8 cellular contexts compared by ENCODE assay signal in the genomic region with DNA sequence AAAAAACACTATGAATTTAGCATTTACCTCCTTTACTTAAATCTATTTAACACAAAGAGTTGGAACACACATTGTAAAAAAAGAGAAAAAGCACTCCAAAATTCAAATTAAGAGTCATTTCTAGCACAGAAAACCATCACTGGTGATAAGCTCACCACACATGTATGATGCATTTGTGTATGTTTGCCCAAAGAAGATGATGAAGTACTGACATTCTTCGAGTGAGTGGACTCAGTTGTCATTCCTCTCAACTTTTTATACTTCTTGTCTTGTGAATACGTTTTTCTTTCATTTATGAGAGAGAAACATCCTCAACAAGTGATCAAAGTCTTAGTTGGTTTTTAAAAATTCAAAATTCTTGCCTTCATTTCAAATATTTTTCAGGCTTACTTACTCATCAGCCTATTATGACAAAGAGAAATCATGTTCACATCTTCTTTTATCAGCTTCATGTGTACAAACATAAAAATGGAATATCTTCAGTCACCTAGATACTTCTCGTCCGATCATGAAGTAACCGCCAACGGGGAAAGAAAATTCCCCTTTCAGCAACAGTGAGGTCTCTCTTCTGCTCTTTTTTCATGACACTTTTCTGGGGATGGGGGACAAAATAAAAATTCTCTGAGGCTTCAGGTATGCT. TPM values are rescaled to one million over a fixed set of nuclear protein-coding genes. Genes with fewer than 3 reads are reported as not detected.
DNase-seq lines count a peak whose midpoint lies in the region; ATAC-seq and TF ChIP-seq lines count a peak whose summit lies in the region.

No MANE protein-coding gene starts in this region.

- DNase-seq in HFF-Myc (ENCODE audit: extremely low read depth, low read depth) = no peak
- peak in 1 of 2 donors; percentile 47 for DNase-seq in cardiac fibroblast (ENCODE audit: low read depth in 2 of 2)
- DNase-seq in mesothelial cell of epicardium (ENCODE audit: low spot score in 2 of 2, unreplicated experiment in 2 of 2) = no peak
- no peak for DNase-seq in activated effector memory CD4-positive, alpha-beta T cell treated with anti-CD3 and anti-CD28 coated beads, Interleukin-2, amount 50 U/mL, for 16 hours
- no peak for DNase-seq in hepatic stellate cell (ENCODE audit: low spot score)
- DNase-seq in activated effector memory CD4-positive, alpha-beta T cell treated with Interleukin-2 at 50 U/mL for 16 hours = no peak

- H3K79me2 ChIP-seq in ACC112 (ENCODE audit: control insufficient read depth, insufficient read depth, low read length, unreplicated experiment) = peaks cover 65% of the 10 kb centered on the region

- peak overlapping the region; percentile 22 for H3K27ac ChIP-seq in ACC112 (ENCODE audit: low read depth, low read length)

- H2AFZ ChIP-seq in ACC112 (ENCODE audit: low read length, unreplicated experiment) = no peak overlapping the region

- H3K27me3 Mint-ChIP-seq in mesothelial cell of epicardium (ENCODE audit: low read depth) = no peaks in the 10 kb centered on the region

- peak overlapping the region; percentile 95 for H3K4me3 ChIP-seq in ACC112 (ENCODE audit: low read depth, low read length)
- peak overlapping the region; percentile 80 for H3K4me3 ChIP-seq in HFF-Myc (replicated peaks; ENCODE audit: low read depth, low read length)
- peak overlapping the region; percentile 90 to 97 for H3K4me3 ChIP-seq in cardiac fibroblast (replicated peaks in 1 of 2; ENCODE audit: low read depth in 2 of 2, low read length in 2 of 2)

- H3K4me1 Mint-ChIP-seq in mesothelial cell of epicardium = peaks cover 45% of the 10 kb centered on the region

- TF ChIP-seq CTCF in HFF-Myc (IDR thresholded peaks at IDR 0.05; ENCODE audit: low read depth, low read length, missing control alignments) (no peak), cardiac fibroblast (IDR thresholded peaks at IDR 0.05; ENCODE audit: low read depth, low read length) (no peak), mesothelial cell of epicardium (IDR thresholded peaks at IDR 0.05; ENCODE audit: unreplicated experiment) (no peak)

- H3K9me3 Mint-ChIP-seq in mesothelial cell of epicardium = no peaks in the 10 kb centered on the region

- H3K27ac Mint-ChIP-seq in mesothelial cell of epicardium = peak overlapping the region; percentile 99

- H3K4me1 ChIP-seq in ACC112 (ENCODE audit: control insufficient read depth, insufficient read depth, low read length, unreplicated experiment) = peaks cover 26% of the 10 kb centered on the region

- ATAC-seq in GM18519 (IDR thresholded peaks at IDR 0.05; ENCODE audit: low FRiP score, unreplicated experiment) = no peak

- peaks cover 43% of the 10 kb centered on the region for H3K36me3 ChIP-seq in ACC112 (ENCODE audit: insufficient read depth, low read length)

- peaks cover 3% of the 10 kb centered on the region for H3K36me3 Mint-ChIP-seq in mesothelial cell of epicardium

- no peaks in the 10 kb centered on the region for H3K27me3 ChIP-seq in ACC112 (ENCODE audit: insufficient read depth, low read length)

- H3K4me3 Mint-ChIP-seq in mesothelial cell of epicardium = peak overlapping the region; percentile 94

RNA-seq across cellular contexts. Expression of gene DSEL, which starts 1.5 kb away (rescaled TPM):
- total RNA-seq in mesothelial cell of epicardium = 6.3 to 6.5 TPM (median 6.4 TPM) in 3 replicates
